Comparison of ENCODE assay signal across 21 cellular contexts in genomic region chr7:51802698-51803097, GRCh38.
"Had no signal": no experiment of that assay in that cellular context is flagged by ENCODE, and none has a peak within 500 bp of the region (broad histone marks: within the 10 kb centered on the region; RNA-seq: fewer than 3 reads in every experiment).

No MANE protein-coding gene starts in this region.

- DNase-seq: activated B cell treated with CpG ODN at 0.5 μM for 24 hours; activated CD4-positive, alpha-beta T cell treated with anti-CD3 and anti-CD28 coated beads for 48 hours; activated CD8-positive, alpha-beta memory T cell treated with anti-CD3 and anti-CD28 coated beads, Interleukin-2, amount 50 U/mL, for 4 hours; activated CD8-positive, alpha-beta T cell treated with anti-CD3 and anti-CD28 coated beads for 36 hours; activated gamma-delta T cell; activated T-cell treated with anti-CD3 and anti-CD28 coated beads, Interleukin-2, amount 50 U/mL, for 72 hours; amygdala; body of pancreas; caudate nucleus; colonic mucosa; left ventricle myocardium inferior; naive thymus-derived CD8-positive, alpha-beta T cell; right cardiac atrium; T-helper 2 cell; upper lobe of left lung had no signal

- H3K36me3 ChIP-seq: colonic mucosa, left ventricle myocardium inferior, upper lobe of left lung had no signal

- H3K27ac Mint-ChIP-seq: activated B cell treated with CpG ODN at 0.5 μM for 24 hours; activated CD8-positive, alpha-beta T cell treated with anti-CD3 and anti-CD28 coated beads for 36 hours; activated naive CD8-positive, alpha-beta T cell; activated T-cell treated with anti-CD3 and anti-CD28 coated beads, Interleukin-2, amount 50 U/mL, for 72 hours; naive thymus-derived CD8-positive, alpha-beta T cell; progenitor cell of endocrine pancreas; stimulated activated naive CD8-positive, alpha-beta T cell treated with anti-CD3 and anti-CD28 coated beads, Interleukin-15, Interleukin-2, amounts not matched to agents 100 ng/mL and 50 ng/mL, for 24 hours had no signal

- H3K4me3 ChIP-seq: body of pancreas, colonic mucosa, hepatocyte, left ventricle myocardium inferior, skin epidermis, upper lobe of left lung had no signal

- H3K36me3 Mint-ChIP-seq: activated naive CD8-positive, alpha-beta T cell; naive thymus-derived CD8-positive, alpha-beta T cell had no signal

- H3K4me1 ChIP-seq: body of pancreas, colonic mucosa, left ventricle myocardium inferior, upper lobe of left lung had no signal

- H3K9me3 ChIP-seq: body of pancreas, colonic mucosa, left ventricle myocardium inferior had no signal

- H2AFZ ChIP-seq: hepatocyte had no signal

- H3K4me2 ChIP-seq: hepatocyte had no signal

- ATAC-seq: activated CD8-positive, alpha-beta T cell treated with anti-CD3 and anti-CD28 coated beads for 36 hours; activated T-cell treated with anti-CD3 and anti-CD28 coated beads, Interleukin-2, amount 50 U/mL, for 72 hours; body of pancreas; esophagus mucosa; naive thymus-derived CD8-positive, alpha-beta T cell; right cardiac atrium had no signal

- H3K79me2 ChIP-seq: hepatocyte had no signal

- H3K27me3 ChIP-seq: body of pancreas, colonic mucosa, hepatocyte, upper lobe of left lung had no signal

- H3K4me1 Mint-ChIP-seq: activated B cell treated with CpG ODN at 0.5 μM for 24 hours; naive thymus-derived CD8-positive, alpha-beta T cell had no signal

- H3K27me3 Mint-ChIP-seq: activated B cell treated with CpG ODN at 0.5 μM for 24 hours; activated CD8-positive, alpha-beta T cell treated with anti-CD3 and anti-CD28 coated beads for 36 hours; activated naive CD8-positive, alpha-beta T cell; naive thymus-derived CD8-positive, alpha-beta T cell; progenitor cell of endocrine pancreas; stimulated activated naive CD8-positive, alpha-beta T cell treated with anti-CD3 and anti-CD28 coated beads, Interleukin-15, Interleukin-2, amounts not matched to agents 100 ng/mL and 50 ng/mL, for 24 hours had no signal

- H3K4me3 Mint-ChIP-seq: activated B cell treated with CpG ODN at 0.5 μM for 24 hours; activated CD8-positive, alpha-beta T cell treated with anti-CD3 and anti-CD28 coated beads for 36 hours; activated naive CD8-positive, alpha-beta T cell; activated T-cell treated with anti-CD3 and anti-CD28 coated beads, Interleukin-2, amount 50 U/mL, for 72 hours; naive thymus-derived CD8-positive, alpha-beta T cell; stimulated activated naive CD8-positive, alpha-beta T cell treated with anti-CD3 and anti-CD28 coated beads, Interleukin-15, Interleukin-2, amounts not matched to agents 100 ng/mL and 50 ng/mL, for 24 hours had no signal

- H3K27ac ChIP-seq: body of pancreas, colonic mucosa, hepatocyte, left ventricle myocardium inferior, skin epidermis, upper lobe of left lung had no signal
